2 cellular contexts compared by ENCODE assay signal in genomic region chr2:15399241-15399640, GRCh38.
TF ChIP-seq lines count a peak whose summit lies in the region.

No MANE protein-coding gene starts in this region.

TF ChIP-seq in GM23338, 12 proteins besides CTCF, POLR2A, EP300 and RAD21 (continued from another document):
- TF ChIP-seq ZNF462 (CRISPR knock-in tag; IDR thresholded peaks at IDR 0.05) (no peak), STAT1 (IDR thresholded peaks at IDR 0.05; ENCODE audit: unreplicated experiment) (no peak), EZH2phosphoT487 (IDR thresholded peaks at IDR 0.05; ENCODE audit: unreplicated experiment) (no peak), REST (IDR thresholded peaks at IDR 0.05; ENCODE audit: unreplicated experiment) (no peak), CREB1 (CRISPR knock-in tag; IDR thresholded peaks at IDR 0.05; ENCODE audit: low read depth) (no peak), POLR2AphosphoS5 (IDR thresholded peaks at IDR 0.05; ENCODE audit: low read depth) (no peak), ETS1 (IDR thresholded peaks at IDR 0.05) (no peak), JUNB (IDR thresholded peaks at IDR 0.05; ENCODE audit: unreplicated experiment) (no peak), EZH2 (IDR thresholded peaks at IDR 0.05; ENCODE audit: low read depth, unreplicated experiment) (no peak), ZNF331 (CRISPR knock-in tag; IDR thresholded peaks at IDR 0.05; ENCODE audit: low read depth) (no peak), ZNF114 (CRISPR knock-in tag; IDR thresholded peaks at IDR 0.05) (no peak)

TF ChIP-seq in WTC11, 78 proteins besides CTCF, POLR2A, EP300 and RAD21 (continued from another document):
- no peak for TF ChIP-seq ERG (CRISPR knock-in tag; IDR thresholded peaks at IDR 0.05)
- no peak for TF ChIP-seq PRDM15 (CRISPR knock-in tag; IDR thresholded peaks at IDR 0.05)
- TF ChIP-seq HMGXB4 (CRISPR knock-in tag; IDR thresholded peaks at IDR 0.05): no peak
- no peak for TF ChIP-seq MYBL2 (CRISPR knock-in tag; IDR thresholded peaks at IDR 0.05)
- no peak for TF ChIP-seq SOX15 (CRISPR knock-in tag; IDR thresholded peaks at IDR 0.05)
- TF ChIP-seq ELF4 (CRISPR knock-in tag; IDR thresholded peaks at IDR 0.05; ENCODE audit: low read depth): no peak
- TF ChIP-seq SMAD4 (CRISPR knock-in tag; IDR thresholded peaks at IDR 0.05): no peak
- TF ChIP-seq NR1H2 (CRISPR knock-in tag; IDR thresholded peaks at IDR 0.05): no peak
- TF ChIP-seq ZNF423 (CRISPR knock-in tag; IDR thresholded peaks at IDR 0.05): no peak
- no peak for TF ChIP-seq KAT7 (CRISPR knock-in tag; IDR thresholded peaks at IDR 0.05; ENCODE audit: borderline replicate concordance)
- TF ChIP-seq IRF2 (CRISPR knock-in tag; IDR thresholded peaks at IDR 0.05; ENCODE audit: borderline replicate concordance, low read depth): no peak
- TF ChIP-seq RORB (CRISPR knock-in tag; IDR thresholded peaks at IDR 0.05): no peak
- TF ChIP-seq MLX (CRISPR knock-in tag; IDR thresholded peaks at IDR 0.05): no peak
